Comparison of ENCODE assay signal across 8 cellular contexts in genomic region chr12:111298583-111299436, GRCh38.
DNase-seq lines count a peak whose midpoint lies in the region; ATAC-seq and TF ChIP-seq lines count a peak whose summit lies in the region.

No MANE protein-coding gene starts in this region.

- no peak overlapping the region for H3K9ac ChIP-seq in endodermal cell (ENCODE audit: extremely low read depth, low read length, poor library complexity, severe bottlenecking)

- H3K4me1 ChIP-seq in endodermal cell (ENCODE audit: control insufficient read depth, insufficient read depth, low read length), result no peaks in the 10 kb centered on the region

- POLR2A ChIA-PET in activated CD8-positive, alpha-beta T cell treated with anti-CD3 and anti-CD28 coated beads for 36 hours (lab: Charles Lee), result no interaction called here

- intact Hi-C loops in activated CD8-positive, alpha-beta T cell treated with anti-CD3 and anti-CD28 coated beads for 36 hours (cut with micrococcal nuclease), result no loop called here

- H3K36me3 Mint-ChIP-seq in activated CD8-positive, alpha-beta T cell treated with anti-CD3 and anti-CD28 coated beads for 36 hours (ENCODE audit: low read depth), result no peaks in the 10 kb centered on the region
- H3K36me3 Mint-ChIP-seq in endodermal cell (ENCODE audit: low read depth), result peaks cover 14% of the 10 kb centered on the region
- H3K36me3 Mint-ChIP-seq in naive B cell, result no peaks in the 10 kb centered on the region

- H3K4me3 Mint-ChIP-seq in activated CD8-positive, alpha-beta T cell treated with anti-CD3 and anti-CD28 coated beads for 36 hours, result no peak overlapping the region
- no peak overlapping the region for H3K4me3 Mint-ChIP-seq in endodermal cell
- H3K4me3 Mint-ChIP-seq in naive B cell, result peak overlapping the region in 1 of 8 donors; percentile 25
- no peak overlapping the region for H3K4me3 Mint-ChIP-seq in stimulated activated naive CD8-positive, alpha-beta T cell treated with anti-CD3 and anti-CD28 coated beads, Interleukin-15, amount 100 ng/mL, for 72 hours

- peak; percentile 82 for TF ChIP-seq CTCF in activated CD8-positive, alpha-beta T cell treated with anti-CD3 and anti-CD28 coated beads for 36 hours (IDR thresholded peaks at IDR 0.05)
- peak; percentile 95 for TF ChIP-seq CTCF in endodermal cell (conservative IDR thresholded peaks at IDR 0.05)

- H3K27me3 ChIP-seq in endodermal cell (ENCODE audit: control insufficient read depth, insufficient read depth, low read length, poor library complexity, severe bottlenecking), result no peaks in the 10 kb centered on the region

- peaks cover 3% of the 10 kb centered on the region for H3K27me3 Mint-ChIP-seq in activated CD8-positive, alpha-beta T cell treated with anti-CD3 and anti-CD28 coated beads for 36 hours
- H3K27me3 Mint-ChIP-seq in endodermal cell (ENCODE audit: insufficient read depth) (no peaks in the 10 kb centered on the region), naive B cell (peaks cover 0 to 11% (median 9%) of the 10 kb centered on the region in 3 donors)
- H3K27me3 Mint-ChIP-seq in stimulated activated naive CD8-positive, alpha-beta T cell treated with anti-CD3 and anti-CD28 coated beads, Interleukin-15, amount 100 ng/mL, for 72 hours, result no peaks in the 10 kb centered on the region

- peak; percentile 62 for DNase-seq in SIG-M5 treated with dmso at 0.1 percent for 504 hours (lab: John Stamatoyannopoulos, UW; ENCODE audit: unreplicated experiment)
- DNase-seq in SIG-M5 (lab: John Stamatoyannopoulos, UW), result no peak
- peak; percentile 64 for DNase-seq in NCI-H2171 (lab: John Stamatoyannopoulos, UW)
- peak; percentile 69 for DNase-seq in activated CD8-positive, alpha-beta T cell treated with anti-CD3 and anti-CD28 coated beads for 36 hours
- DNase-seq in endodermal cell, result peak; percentile 97
- peak; percentile 32 for DNase-seq in naive B cell
- peak; percentile 36 to 54 for DNase-seq in stimulated activated naive CD8-positive, alpha-beta T cell treated with anti-CD3 and anti-CD28 coated beads, Interleukin-15, amount 100 ng/mL, for 72 hours
- no peak for DNase-seq in mesenteric fat pad (ENCODE audit: low spot score)

- CTCF ChIA-PET in activated CD8-positive, alpha-beta T cell treated with anti-CD3 and anti-CD28 coated beads for 36 hours (lab: Charles Lee), result interaction anchor here (0.6 to 3.8 kb wide), 33 partner anchors 8 to 404 kb away, joined by 3 to 23 read pairs (median 4); no protein-coding TSS in a partner anchor

- H3K4me3 ChIP-seq in endodermal cell (ENCODE audit: low read length), result no peak overlapping the region

- no peaks in the 10 kb centered on the region for H3K4me1 Mint-ChIP-seq in activated CD8-positive, alpha-beta T cell treated with anti-CD3 and anti-CD28 coated beads for 36 hours (ENCODE audit: low read depth)
- peaks cover 7% of the 10 kb centered on the region for H3K4me1 Mint-ChIP-seq in endodermal cell
- no peaks in the 10 kb centered on the region for H3K4me1 Mint-ChIP-seq in naive B cell
- H3K4me1 Mint-ChIP-seq in stimulated activated naive CD8-positive, alpha-beta T cell treated with anti-CD3 and anti-CD28 coated beads, Interleukin-15, amount 100 ng/mL, for 72 hours, result no peaks in the 10 kb centered on the region

- no peak overlapping the region for H3K27ac Mint-ChIP-seq in activated CD8-positive, alpha-beta T cell treated with anti-CD3 and anti-CD28 coated beads for 36 hours
- H3K27ac Mint-ChIP-seq in endodermal cell (no peak overlapping the region), naive B cell (no peak overlapping the region)
- peak overlapping the region in 1 of 2 donors; percentile 59 for H3K27ac Mint-ChIP-seq in stimulated activated naive CD8-positive, alpha-beta T cell treated with anti-CD3 and anti-CD28 coated beads, Interleukin-15, amount 100 ng/mL, for 72 hours

- H3K27ac ChIP-seq in endodermal cell (ENCODE audit: low read depth, low read length), result no peak overlapping the region

- peaks cover 3% of the 10 kb centered on the region for H3K9me3 ChIP-seq in endodermal cell (ENCODE audit: control insufficient read depth, low read length)

- peaks cover 5% of the 10 kb centered on the region for H3K36me3 ChIP-seq in endodermal cell (ENCODE audit: control insufficient read depth, insufficient read depth, low read length)

- peak; percentile 66 for ATAC-seq in activated CD8-positive, alpha-beta T cell treated with anti-CD3 and anti-CD28 coated beads for 36 hours
- peak; percentile 46 to 50 for ATAC-seq in naive B cell (ENCODE audit: low read depth in 2 of 2)
- ATAC-seq in stimulated activated naive CD8-positive, alpha-beta T cell treated with anti-CD3 and anti-CD28 coated beads, Interleukin-15, amount 100 ng/mL, for 72 hours, result peak; percentile 71

- no peaks in the 10 kb centered on the region for H3K9me3 Mint-ChIP-seq in activated CD8-positive, alpha-beta T cell treated with anti-CD3 and anti-CD28 coated beads for 36 hours
- H3K9me3 Mint-ChIP-seq in endodermal cell, result peaks cover 10% of the 10 kb centered on the region
- H3K9me3 Mint-ChIP-seq in naive B cell, result peaks cover 4 to 17% (median 7%) of the 10 kb centered on the region in 7 donors
- H3K9me3 Mint-ChIP-seq in stimulated activated naive CD8-positive, alpha-beta T cell treated with anti-CD3 and anti-CD28 coated beads, Interleukin-15, amount 100 ng/mL, for 72 hours, result no peaks in the 10 kb centered on the region

- 32 to 62% methylated on average over 7 to 14 of the region's 14 CpGs for WGBS in endodermal cell (ENCODE audit: insufficient coverage in 1 of 2, insufficient read length in 1 of 2), 2 experiments

Comparison
In these comparisons a context has a peak if more than half of its experiments do, and no peak if none do; other contexts are left out.
1. DNase-seq: peak in SIG-M5 treated with dmso at 0.1 percent for 504 hours (single experiment), NCI-H2171 (single experiment), activated CD8-positive, alpha-beta T cell treated with anti-CD3 and anti-CD28 coated beads for 36 hours (single experiment), endodermal cell (single experiment), naive B cell (single experiment) and stimulated activated naive CD8-positive, alpha-beta T cell treated with anti-CD3 and anti-CD28 coated beads, Interleukin-15, amount 100 ng/mL, for 72 hours (2 of 2); none in SIG-M5 (single experiment) and mesenteric fat pad (single experiment).
2. Peak in every context shown above with its lines, with median percentiles within 50 percentile points of each other: ATAC-seq.